Comparison of ENCODE assay signal across 17 cellular contexts in genomic region chr3:31710123-31710841, GRCh38.
DNase-seq lines count a peak whose midpoint lies in the region; ATAC-seq, FAIRE-seq and TF ChIP-seq lines count a peak whose summit lies in the region.
"Had no signal": no experiment of that assay in that cellular context is flagged by ENCODE, and none has a peak within 500 bp of the region (broad histone marks: within the 10 kb centered on the region; RNA-seq: fewer than 3 reads in every experiment).

No MANE protein-coding gene starts in this region.

- no peaks in the 10 kb centered on the region for H3K79me2 ChIP-seq in hepatocyte

- DNase-seq in NCI-H1417 (lab: John Stamatoyannopoulos, UW) = peak in 2 of 3 experiments; percentile 5 to 18
- no peak for DNase-seq in NCI-H1417 treated with DMSO at 0.1 percent for 48 hours (lab: John Stamatoyannopoulos, UW)
- peak; percentile 10 for DNase-seq in NAMALWA (ENCODE audit: low spot score)
- DNase-seq in bronchial epithelial cell (ENCODE audit: low read depth) = peak; percentile 21
- DNase-seq in renal cortical epithelial cell (ENCODE audit: low read depth) = peak; percentile 11
- no peak for DNase-seq in NOMO-1 (lab: John Stamatoyannopoulos, UW; ENCODE audit: unreplicated experiment in 2 of 2)
- no peak for DNase-seq in hepatocyte (ENCODE audit: low spot score)
- DNase-seq: 8988T; activated CD4-positive, alpha-beta memory T cell treated with anti-CD3 and anti-CD28 coated beads, Interleukin-2, amount 10 ng/mL, durations not matched to agents 7 days and 5 days; activated T-cell treated with anti-CD3 and anti-CD28 coated beads, Interleukin-2, amount 50 U/mL, for 48 hours; NCI-H1105 treated with DMSO at 0.1 percent for 48 hours; NCI-H524 treated with DMSO at 0.1 percent for 48 hours; Peyer's patch; sigmoid colon; thyroid gland had no signal

- H3K9me3 ChIP-seq in hepatocyte (ENCODE audit: low read depth) = no peaks in the 10 kb centered on the region
- H3K9me3 ChIP-seq: neutrophil, sigmoid colon, thyroid gland had no signal

- peak; percentile 23 for FAIRE-seq in bronchial epithelial cell (lab: Jason Lieb, UNC)

- ATAC-seq in GM18907 (IDR thresholded peaks at IDR 0.05; ENCODE audit: unreplicated experiment) = no peak

- no peaks in the 10 kb centered on the region for H3K9me2 ChIP-seq in hepatocyte (replicated peaks; ENCODE audit: insufficient read depth)

- no peak overlapping the region for H3K4me2 ChIP-seq in hepatocyte

- TF ChIP-seq CTCF in bronchial epithelial cell (IDR thresholded peaks at IDR 0.05; ENCODE audit: insufficient read depth, low read length, severe bottlenecking) (no peak), hepatocyte (IDR thresholded peaks at IDR 0.05; ENCODE audit: poor library complexity) (no peak)

- H2AFZ ChIP-seq in hepatocyte = no peak overlapping the region

- H3K4me3 ChIP-seq in bronchial epithelial cell (ENCODE audit: low read depth, low read length) (no peak overlapping the region), hepatocyte (no peak overlapping the region)
- H3K4me3 ChIP-seq: Peyer's patch, sigmoid colon, thyroid gland had no signal

- WGBS in hepatocyte (ENCODE audit: low lambda C conversion rate, missing lambda C conversion rate) = 83% methylated on average over 6 of the region's 6 CpGs

- H3K36me3 ChIP-seq in bronchial epithelial cell (ENCODE audit: control insufficient read depth, insufficient read depth, low read length) = no peaks in the 10 kb centered on the region
- H3K36me3 ChIP-seq in hepatocyte (replicated peaks; ENCODE audit: insufficient read depth, low read depth) = no peaks in the 10 kb centered on the region
- H3K36me3 ChIP-seq: neutrophil, Peyer's patch, sigmoid colon, thyroid gland had no signal

- no peak overlapping the region for H3K27ac ChIP-seq in hepatocyte
- H3K27ac ChIP-seq: neutrophil, Peyer's patch, sigmoid colon, thyroid gland had no signal

- no peaks in the 10 kb centered on the region for H4K20me1 ChIP-seq in hepatocyte (ENCODE audit: insufficient read depth, poor library complexity, severe bottlenecking)

- H3K4me1 ChIP-seq in hepatocyte (ENCODE audit: insufficient read depth) = no peaks in the 10 kb centered on the region
- H3K4me1 ChIP-seq: Peyer's patch, sigmoid colon had no signal

- H3K27me3 ChIP-seq in bronchial epithelial cell (ENCODE audit: control insufficient read depth, insufficient read depth, low read length) (no peaks in the 10 kb centered on the region), hepatocyte (no peaks in the 10 kb centered on the region)
- H3K27me3 ChIP-seq: neutrophil, Peyer's patch, sigmoid colon, thyroid gland had no signal

Comparison
In these comparisons a context has a peak if more than half of its experiments do, and no peak if none do; other contexts are left out.
1. DNase-seq: peak in NCI-H1417 (2 of 3), NAMALWA (single experiment), bronchial epithelial cell (single experiment) and renal cortical epithelial cell (single experiment); none in NCI-H1417 treated with DMSO at 0.1 percent for 48 hours (single experiment), NOMO-1 (0 of 2) and hepatocyte (single experiment).